ENCODE assay signal across 8 cellular contexts in the genomic region with DNA sequence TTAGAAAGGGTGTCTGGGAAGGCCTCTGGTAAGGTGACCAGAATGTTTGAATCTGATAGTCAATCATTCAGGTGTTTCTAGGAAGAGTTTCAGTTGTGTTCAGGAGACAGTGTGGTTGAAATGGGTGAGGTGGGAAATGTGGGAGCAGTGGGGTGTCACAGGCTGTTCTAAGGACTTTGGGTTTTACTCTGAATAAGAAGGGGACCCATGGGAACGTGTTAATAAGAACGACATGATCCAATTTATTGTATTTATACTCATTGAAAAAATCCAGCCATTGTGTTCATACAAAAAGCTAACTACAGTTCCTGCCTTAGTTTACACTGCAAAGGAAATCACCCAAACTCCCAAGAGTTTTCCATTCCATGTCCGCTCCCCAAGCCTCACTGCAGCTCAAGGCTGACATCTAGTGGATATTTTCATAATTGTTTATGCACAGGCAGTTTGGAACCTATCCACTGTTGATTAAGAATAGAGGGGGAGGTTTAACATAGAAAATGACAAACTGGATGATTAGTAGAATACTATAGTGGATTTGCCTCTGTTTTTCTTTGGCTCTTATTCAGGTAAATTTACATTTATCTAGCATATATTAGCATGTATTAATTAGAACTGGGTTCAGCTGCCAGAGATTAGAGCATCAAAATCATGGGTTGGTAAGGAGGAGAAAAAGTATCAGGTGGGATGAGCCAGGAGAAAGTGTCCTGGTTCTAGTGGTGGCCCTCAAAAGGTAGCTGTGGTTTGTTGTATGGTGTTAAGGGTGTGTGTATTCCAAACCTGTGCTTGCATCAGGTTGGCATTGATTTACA. TPM values are rescaled to one million over a fixed set of nuclear protein-coding genes. Genes with fewer than 3 reads are reported as not detected.
A peak's percentile ranks its signal among the peaks of the same experiment; 100 is the strongest.
DNase-seq lines count a peak whose midpoint lies in the region; ATAC-seq and TF ChIP-seq lines count a peak whose summit lies in the region.

No MANE protein-coding gene starts in this region.

- H3K9me3 Mint-ChIP-seq in immature natural killer cell: no peaks in the 10 kb centered on the region

- DNase-seq in Ammon's horn (ENCODE audit: low spot score) (peak; percentile 83), GM12864 (ENCODE audit: low read depth) (no peak), NCI-H460 (ENCODE audit: extremely low read depth, low read depth) (peak; percentile 74), brain microvascular endothelial cell (peak; percentile 64), immature natural killer cell (peak; percentile 19 to 29 (median 21)), substantia nigra (lab: John Stamatoyannopoulos, UW) (peak in 18 of 49 donors; percentile 9 to 50 (median 22))

- ATAC-seq in HG03103 (IDR thresholded peaks at IDR 0.05; ENCODE audit: low read depth, unreplicated experiment) (peak; percentile 50), HG02642 (IDR thresholded peaks at IDR 0.05; ENCODE audit: poor library complexity, unreplicated experiment) (no peak)

- TF ChIP-seq CTCF in GM12864 (IDR thresholded peaks at IDR 0.05; ENCODE audit: low read depth, low read length, missing control alignments) (peak; percentile 69), brain microvascular endothelial cell (IDR thresholded peaks at IDR 0.05; ENCODE audit: low read depth, low read length, missing control alignments) (peak; percentile 75)

- peaks cover 0 to 2% (median 0%) of the 10 kb centered on the region in 3 donors for H3K27me3 Mint-ChIP-seq in immature natural killer cell (ENCODE audit: low read depth in 3 of 3)

- in situ Hi-C loops in brain microvascular endothelial cell (cut with HindIII; ENCODE audit: low pct_ligation_motif_present, low sequenced_read_pairs): no loop called here

- H3K4me3 Mint-ChIP-seq in immature natural killer cell: no peak overlapping the region

- no peaks in the 10 kb centered on the region for H3K36me3 Mint-ChIP-seq in immature natural killer cell

- H3K27ac ChIP-seq in brain microvascular endothelial cell: no peak overlapping the region
- peak overlapping the region; percentile 8 for H3K27ac ChIP-seq in substantia nigra (ENCODE audit: low read depth, low read length, poor library complexity, severe bottlenecking)

- H3K4me3 ChIP-seq in GM12864 (ENCODE audit: low read depth, low read length): no peak overlapping the region
- H3K4me3 ChIP-seq in brain microvascular endothelial cell (ENCODE audit: low read depth, low read length): no peak overlapping the region

- no peaks in the 10 kb centered on the region for H3K27me3 ChIP-seq in brain microvascular endothelial cell (replicated peaks)

- H3K4me1 Mint-ChIP-seq in immature natural killer cell: peaks cover 16 to 22% of the 10 kb centered on the region in 2 donors

- H3K27ac Mint-ChIP-seq in immature natural killer cell: peak overlapping the region in 1 of 6 donors; percentile 73

- H3K36me3 ChIP-seq in brain microvascular endothelial cell (replicated peaks): no peaks in the 10 kb centered on the region

RNA-seq across cellular contexts. Expression of gene CAVIN4, which starts 17.7 kb away (rescaled TPM):
- 0.67 and 1.4 TPM in 2 replicates for total RNA-seq in NCI-H460 (2014; rRNA removed; shearing (Covaris generic))
- polyA plus RNA-seq in NCI-H460 (2014; cell fraction: nucleus; rRNA removed): 0.32 and 0.61 TPM in 2 replicates
- not detected for polyA plus RNA-seq in immature natural killer cell
